Comparison of ENCODE assay signal across 2 cellular contexts in genomic region chr1:14421977-14422609, GRCh38.
TF ChIP-seq lines count a peak whose summit lies in the region.

No MANE protein-coding gene starts in this region.

TF ChIP-seq in HepG2, 621 proteins besides CTCF, POLR2A, EP300 and RAD21 (continued from another document):
- TF ChIP-seq ZNF670 (CRISPR knock-in tag; IDR thresholded peaks at IDR 0.05; ENCODE audit: borderline replicate concordance) = no peak
- TF ChIP-seq ATF4 (CRISPR knock-in tag; IDR thresholded peaks at IDR 0.05) = peak in 1 of 2 experiments; percentile 71; a peak in 2 of 4 replicates

TF ChIP-seq in K562, 482 proteins besides CTCF, POLR2A, EP300 and RAD21 (continued from another document and continues in another):
- TF ChIP-seq, protein P1, sequence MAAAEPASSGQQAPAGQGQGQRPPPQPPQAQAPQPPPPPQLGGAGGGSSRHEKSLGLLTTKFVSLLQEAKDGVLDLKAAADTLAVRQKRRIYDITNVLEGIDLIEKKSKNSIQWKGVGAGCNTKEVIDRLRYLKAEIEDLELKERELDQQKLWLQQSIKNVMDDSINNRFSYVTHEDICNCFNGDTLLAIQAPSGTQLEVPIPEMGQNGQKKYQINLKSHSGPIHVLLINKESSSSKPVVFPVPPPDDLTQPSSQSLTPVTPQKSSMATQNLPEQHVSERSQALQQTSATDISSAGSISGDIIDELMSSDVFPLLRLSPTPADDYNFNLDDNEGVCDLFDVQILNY (CRISPR knock-in tag; IDR thresholded peaks at IDR 0.05) = no peak
- TF ChIP-seq E2F8 (IDR thresholded peaks at IDR 0.05; ENCODE audit: low read depth, partially characterized antibody) = peak; percentile 54
- peak; percentile 95 for TF ChIP-seq ATF3 (IDR thresholded peaks at IDR 0.05)
- 0 out of 2 replicates have a peak, but pooled peaks have one; percentile 28 for TF ChIP-seq ATF3 (CRISPR knock-in tag; conservative IDR thresholded peaks at IDR 0.05)
- peak; percentile 69; the same call in 1 of the 2 replicates for TF ChIP-seq ZNF175 (CRISPR knock-in tag; IDR thresholded peaks at IDR 0.05; ENCODE audit: low read depth)
- TF ChIP-seq ESRRA (IDR thresholded peaks at IDR 0.05; ENCODE audit: borderline replicate concordance, low read depth) = peak; percentile 56; the same call in 1 of the 2 replicates
- no peak for TF ChIP-seq ZNF655 (CRISPR knock-in tag; IDR thresholded peaks at IDR 0.05)
- TF ChIP-seq ZNF584 (CRISPR knock-in tag; IDR thresholded peaks at IDR 0.05; ENCODE audit: low read depth) = peak; percentile 90
- no peak for TF ChIP-seq KDM5B (IDR thresholded peaks at IDR 0.05; ENCODE audit: insufficient replicate concordance, low read depth, low read length)
- TF ChIP-seq EHMT2 (IDR thresholded peaks at IDR 0.05) = peak; percentile 40; the same call in 1 of the 2 replicates
- TF ChIP-seq XRCC3 (IDR thresholded peaks at IDR 0.05) = no peak
- no peak for TF ChIP-seq ZNF778 (CRISPR knock-in tag; IDR thresholded peaks at IDR 0.05)
- no peak for TF ChIP-seq REST (CRISPR knock-in tag; IDR thresholded peaks at IDR 0.05; ENCODE audit: low read depth)
- TF ChIP-seq ZNF561 (CRISPR knock-in tag; conservative IDR thresholded peaks at IDR 0.05) = no peak
- TF ChIP-seq, protein P2, sequence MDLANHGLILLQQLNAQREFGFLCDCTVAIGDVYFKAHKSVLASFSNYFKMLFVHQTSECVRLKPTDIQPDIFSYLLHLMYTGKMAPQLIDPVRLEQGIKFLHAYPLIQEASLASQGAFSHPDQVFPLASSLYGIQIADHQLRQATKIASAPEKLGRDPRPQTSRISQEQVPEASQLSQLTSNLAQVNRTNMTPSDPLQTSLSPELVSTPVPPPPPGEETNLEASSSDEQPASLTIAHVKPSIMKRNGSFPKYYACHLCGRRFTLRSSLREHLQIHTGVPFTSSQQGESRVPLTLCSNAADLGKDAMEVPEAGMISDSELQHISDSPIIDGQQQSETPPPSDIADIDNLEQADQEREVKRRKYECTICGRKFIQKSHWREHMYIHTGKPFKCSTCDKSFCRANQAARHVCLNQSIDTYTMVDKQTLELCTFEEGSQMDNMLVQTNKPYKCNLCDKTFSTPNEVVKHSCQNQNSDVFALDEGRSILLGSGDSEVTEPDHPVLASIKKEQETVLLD (IDR thresholded peaks at IDR 0.05) = no peak
- TF ChIP-seq, protein P3, sequence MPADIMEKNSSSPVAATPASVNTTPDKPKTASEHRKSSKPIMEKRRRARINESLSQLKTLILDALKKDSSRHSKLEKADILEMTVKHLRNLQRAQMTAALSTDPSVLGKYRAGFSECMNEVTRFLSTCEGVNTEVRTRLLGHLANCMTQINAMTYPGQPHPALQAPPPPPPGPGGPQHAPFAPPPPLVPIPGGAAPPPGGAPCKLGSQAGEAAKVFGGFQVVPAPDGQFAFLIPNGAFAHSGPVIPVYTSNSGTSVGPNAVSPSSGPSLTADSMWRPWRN (IDR thresholded peaks at IDR 0.05; ENCODE audit: low read depth) = peak; percentile 55
- 0 out of 2 replicates have a peak, but pooled peaks have one; percentile 24 for TF ChIP-seq ETV1 (tag; conservative IDR thresholded peaks at IDR 0.05; ENCODE audit: low read depth)
- no peak for TF ChIP-seq CUX1 (CRISPR knock-in tag; IDR thresholded peaks at IDR 0.05)
- TF ChIP-seq ELF1 (tag; IDR thresholded peaks at IDR 0.05) = peak; percentile 83
- peak; percentile 89 for TF ChIP-seq TCF3 (CRISPR knock-in tag; IDR thresholded peaks at IDR 0.05)
- TF ChIP-seq TRIM24 (IDR thresholded peaks at IDR 0.05) = peak; percentile 89 to 94
- TF ChIP-seq ETV5 (CRISPR knock-in tag; IDR thresholded peaks at IDR 0.05; ENCODE audit: low read depth) = peak; percentile 63; the same call in 1 of the 2 replicates
- TF ChIP-seq TEAD4 (IDR thresholded peaks at IDR 0.05; ENCODE audit: low read length) = peak; percentile 90
- TF ChIP-seq TEAD4 (CRISPR knock-in tag; IDR thresholded peaks at IDR 0.05; ENCODE audit: borderline replicate concordance) = no peak
- TF ChIP-seq ATF7 (IDR thresholded peaks at IDR 0.05) = peak; percentile 98
- TF ChIP-seq BHLHE40 (IDR thresholded peaks at IDR 0.05; ENCODE audit: low read length) = peak; percentile 64
- no peak for TF ChIP-seq U2AF1 (optimal IDR thresholded peaks at IDR 0.05; ENCODE audit: low read depth, low read length)
- peak; percentile 97 for TF ChIP-seq CEBPG (CRISPR knock-in tag; IDR thresholded peaks at IDR 0.05)
- peak; percentile 91 to 96 for TF ChIP-seq CEBPG (tag; conservative IDR thresholded peaks at IDR 0.05 in 1 of 2, IDR thresholded peaks at IDR 0.05 in 1 of 2)
- TF ChIP-seq ARID1B (IDR thresholded peaks at IDR 0.05) = peak; percentile 95
- peak; percentile 97 to 98 for TF ChIP-seq FOXK2 (conservative IDR thresholded peaks at IDR 0.05 in 1 of 2, IDR thresholded peaks at IDR 0.05 in 1 of 2; ENCODE audit: low read depth in 2 of 2)
- TF ChIP-seq ZNF384 (IDR thresholded peaks at IDR 0.05; ENCODE audit: low read depth, low read length) = no peak
- TF ChIP-seq ZNF263 (CRISPR knock-in tag; IDR thresholded peaks at IDR 0.05; ENCODE audit: borderline replicate concordance) = no peak
- TF ChIP-seq ZNF707 (CRISPR knock-in tag; conservative IDR thresholded peaks at IDR 0.05) = no peak
- no peak for TF ChIP-seq ZC3H11A (IDR thresholded peaks at IDR 0.05; ENCODE audit: low read depth, low read length)
- peak; percentile 38; the same call in 1 of the 2 replicates for TF ChIP-seq ZKSCAN3 (CRISPR knock-in tag; IDR thresholded peaks at IDR 0.05)
- TF ChIP-seq, protein P4, sequence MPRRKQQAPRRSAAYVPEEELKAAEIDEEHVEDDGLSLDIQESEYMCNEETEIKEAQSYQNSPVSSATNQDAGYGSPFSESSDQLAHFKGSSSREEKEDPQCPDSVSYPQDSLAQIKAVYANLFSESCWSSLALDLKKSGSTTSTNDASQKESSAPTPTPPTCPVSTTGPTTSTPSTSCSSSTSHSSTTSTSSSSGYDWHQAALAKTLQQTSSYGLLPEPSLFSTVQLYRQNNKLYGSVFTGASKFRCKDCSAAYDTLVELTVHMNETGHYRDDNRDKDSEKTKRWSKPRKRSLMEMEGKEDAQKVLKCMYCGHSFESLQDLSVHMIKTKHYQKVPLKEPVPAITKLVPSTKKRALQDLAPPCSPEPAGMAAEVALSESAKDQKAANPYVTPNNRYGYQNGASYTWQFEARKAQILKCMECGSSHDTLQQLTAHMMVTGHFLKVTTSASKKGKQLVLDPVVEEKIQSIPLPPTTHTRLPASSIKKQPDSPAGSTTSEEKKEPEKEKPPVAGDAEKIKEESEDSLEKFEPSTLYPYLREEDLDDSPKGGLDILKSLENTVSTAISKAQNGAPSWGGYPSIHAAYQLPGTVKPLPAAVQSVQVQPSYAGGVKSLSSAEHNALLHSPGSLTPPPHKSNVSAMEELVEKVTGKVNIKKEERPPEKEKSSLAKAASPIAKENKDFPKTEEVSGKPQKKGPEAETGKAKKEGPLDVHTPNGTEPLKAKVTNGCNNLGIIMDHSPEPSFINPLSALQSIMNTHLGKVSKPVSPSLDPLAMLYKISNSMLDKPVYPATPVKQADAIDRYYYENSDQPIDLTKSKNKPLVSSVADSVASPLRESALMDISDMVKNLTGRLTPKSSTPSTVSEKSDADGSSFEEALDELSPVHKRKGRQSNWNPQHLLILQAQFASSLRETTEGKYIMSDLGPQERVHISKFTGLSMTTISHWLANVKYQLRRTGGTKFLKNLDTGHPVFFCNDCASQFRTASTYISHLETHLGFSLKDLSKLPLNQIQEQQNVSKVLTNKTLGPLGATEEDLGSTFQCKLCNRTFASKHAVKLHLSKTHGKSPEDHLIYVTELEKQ (CRISPR knock-in tag; IDR thresholded peaks at IDR 0.05) = no peak
